Comparison of ENCODE assay signal across 8 cellular contexts in the genomic region with DNA sequence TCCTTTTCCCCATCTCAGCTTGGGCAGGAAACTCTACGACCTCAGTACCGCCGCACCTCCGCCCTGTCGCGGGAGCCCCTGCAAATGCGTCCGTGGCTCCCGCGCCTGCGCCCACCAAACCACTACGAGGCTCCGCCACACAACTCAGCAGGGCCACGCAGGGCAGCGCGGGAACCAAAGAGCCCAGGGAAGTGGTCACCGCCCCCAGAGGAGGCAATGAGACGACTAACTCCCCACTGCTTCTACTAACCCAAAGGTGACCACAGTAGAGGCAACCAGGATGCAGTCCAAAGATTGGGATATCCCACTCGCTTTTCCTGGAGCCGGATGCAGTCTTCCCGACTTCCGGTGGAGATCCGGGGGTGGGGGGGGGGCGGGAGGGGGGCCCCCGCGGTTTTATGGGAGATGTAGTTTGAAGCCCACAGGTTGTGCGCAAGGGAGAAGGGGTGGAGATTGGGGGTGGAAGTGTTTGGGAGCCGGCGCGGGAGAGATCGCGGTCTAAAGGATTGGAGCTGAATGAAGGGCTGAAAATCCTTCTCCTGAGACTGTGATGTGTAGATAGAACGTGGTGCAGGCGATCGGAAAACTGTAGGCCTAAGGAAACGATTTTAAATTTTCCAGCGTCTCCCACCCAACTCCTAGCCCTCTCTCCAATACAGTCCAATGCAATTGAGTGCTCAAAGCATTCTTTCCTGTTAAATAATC. TPM values are rescaled to one million over a fixed set of nuclear protein-coding genes. Genes with fewer than 3 reads are reported as not detected.
DNase-seq lines count a peak whose midpoint lies in the region; ATAC-seq and TF ChIP-seq lines count a peak whose summit lies in the region.

Gene NUDT12, minus strand, starts transcription at position 337 of the 705 bp plus-strand sequence. CDS start 2,541 bp downstream, outside the sequence.

- peak within 1 kb of the TSS; percentile 38 for H2AFZ ChIP-seq in neuron (ENCODE audit: low read depth, low read length)

- H3K9me3 ChIP-seq in neuron (ENCODE audit: low read length) (no peaks in the 10 kb centered on the region), testis (no peaks in the 10 kb centered on the region)

- peak; percentile 32 for DNase-seq in DMS153 (lab: John Stamatoyannopoulos, UW)
- DNase-seq in HuH-7 (ENCODE audit: low spot score) = peak; percentile 70
- DNase-seq in RPMI7951 (ENCODE audit: low read depth) = peak; percentile 76
- DNase-seq in activated naive CD4-positive, alpha-beta T cell treated with anti-CD3 and anti-CD28 coated beads, Interleukin-2, amount 50 U/mL, for 16 hours = peak; percentile 75
- DNase-seq in germinal center (ENCODE audit: low spot score) = peak; percentile 9
- peak; percentile 80 for DNase-seq in testis

- WGBS in testis, 2 donors = 0 to 5% methylated on average over 19 to 37 of the region's 37 CpGs

- intact Hi-C loops in testis (cut with DNase I; ENCODE audit: low total_unique reads) = no loop called here

- H3K36me3 ChIP-seq in neuron (ENCODE audit: insufficient read depth, low read length) (peaks cover 14% of the 10 kb centered on the region), testis (ENCODE audit: low read depth, missing control alignments) (no peaks in the 10 kb centered on the region)

- no peak for TF ChIP-seq CTCF in testis (IDR thresholded peaks at IDR 0.05)

- peaks cover 19% of the 10 kb centered on the region for H3K4me1 ChIP-seq in neuron (ENCODE audit: insufficient read depth, low read length)
- peaks cover 7% of the 10 kb centered on the region for H3K4me1 ChIP-seq in testis

- peak within 1 kb of the TSS; percentile 64 for H3K4me3 ChIP-seq in neuron (ENCODE audit: low read length)
- peak within 1 kb of the TSS; percentile 80 to 92 for H3K4me3 ChIP-seq in testis

- no peak for TF ChIP-seq POLR2A in testis (IDR thresholded peaks at IDR 0.05)

- H3K27me3 ChIP-seq in neuron (ENCODE audit: insufficient read depth, low read length) = no peaks in the 10 kb centered on the region
- H3K27me3 ChIP-seq in testis = no peaks in the 10 kb centered on the region

- peak within 1 kb of the TSS; percentile 86 to 88 for H3K27ac ChIP-seq in testis

- ATAC-seq in GM21526 (IDR thresholded peaks at IDR 0.05; ENCODE audit: low FRiP score, unreplicated experiment) = peak; percentile 96

RNA-seq across cellular contexts. Expression of gene NUDT12, which starts in this region (rescaled TPM):
- 10.8 and 12.0 TPM in 2 replicates for total RNA-seq in RPMI7951 (2014; rRNA removed; shearing (Covaris generic))
- 10 to 100 TPM; 11.9 to 13.5 TPM for total RNA-seq in testis
- 6.3 TPM for polyA plus RNA-seq in testis (ENCODE audit: insufficient read depth, low read depth, low replicate concordance)

Comparison
In these comparisons a context has a peak if more than half of its experiments do, and no peak if none do; other contexts are left out.
1. Peak in every context shown above with its lines: DNase-seq, ATAC-seq, H3K4me3 ChIP-seq and H3K27ac ChIP-seq.
2. DNase-seq: peak in every context shown above with its lines; median percentile 80 in testis; 76 in RPMI7951; 75 in activated naive CD4-positive, alpha-beta T cell treated with anti-CD3 and anti-CD28 coated beads, Interleukin-2, amount 50 U/mL, for 16 hours; 70 in HuH-7; 32 in DMS153; 9 in germinal center.